Comparison of ENCODE assay signal across 7 cellular contexts in the genomic region with DNA sequence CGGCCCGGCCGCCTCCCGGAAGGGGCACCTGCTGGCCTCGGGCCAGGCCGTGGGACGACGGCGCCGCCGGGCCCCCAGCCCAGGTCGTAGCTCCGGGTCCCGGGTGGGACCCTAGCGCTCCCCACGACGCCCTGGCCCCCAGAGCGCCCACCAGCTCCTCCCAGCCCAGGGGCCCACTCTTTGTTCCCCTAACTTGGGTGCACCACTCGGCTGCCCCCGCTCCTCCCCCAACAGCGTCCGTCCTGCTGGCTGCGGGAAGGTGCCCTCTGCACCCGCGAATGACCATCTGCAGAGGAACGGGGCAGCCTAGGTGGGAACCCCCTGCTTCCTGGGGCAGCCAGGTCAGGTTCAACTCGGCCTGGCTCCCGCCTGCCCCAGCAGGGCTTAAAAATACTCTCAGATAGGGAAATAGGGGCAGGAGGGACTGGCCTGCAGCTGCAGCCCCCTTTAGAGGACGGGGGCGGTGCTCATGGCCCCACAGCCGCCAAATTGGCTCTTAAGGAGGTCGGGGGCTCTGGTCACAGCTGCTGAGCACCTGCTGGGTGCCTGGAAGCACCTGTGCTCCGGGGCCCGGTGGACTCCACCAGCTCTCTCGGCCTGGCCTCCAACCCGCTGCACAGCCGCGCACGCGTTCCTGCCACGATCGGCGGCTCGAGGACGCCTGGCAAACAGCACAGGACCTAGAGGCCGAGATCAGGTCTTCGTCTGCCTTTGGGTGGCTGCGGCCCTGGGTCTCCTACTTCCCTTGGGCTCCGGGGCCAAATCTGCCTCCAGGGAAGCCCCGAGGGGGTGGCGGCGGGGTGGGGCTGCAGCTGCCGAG. TPM values are rescaled to one million over a fixed set of nuclear protein-coding genes. Genes with fewer than 3 reads are reported as not detected.
DNase-seq lines count a peak whose midpoint lies in the region; ATAC-seq and TF ChIP-seq lines count a peak whose summit lies in the region.
"Had no signal": no experiment of that assay in that cellular context is flagged by ENCODE, and none has a peak within 500 bp of the region (broad histone marks: within the 10 kb centered on the region; RNA-seq: fewer than 3 reads in every experiment).

No MANE protein-coding gene starts in this region.

- peaks cover 42% of the 10 kb centered on the region; the same call in 1 of the 2 replicates for H3K4me1 ChIP-seq in ES-I3 (ENCODE audit: insufficient read depth, low read length)
- H3K4me1 ChIP-seq in Panc1 (ENCODE audit: control insufficient read depth, insufficient read depth, low read length) = peaks cover 76% of the 10 kb centered on the region
- H3K4me1 ChIP-seq in hepatocyte (ENCODE audit: insufficient read depth) = peaks cover 71% of the 10 kb centered on the region
- peaks cover 5 to 41% of the 10 kb centered on the region in 2 donors for H3K4me1 ChIP-seq in uterus

- no peak for DNase-seq in Panc1 (ENCODE audit: low read depth, low spot score)
- DNase-seq in hepatocyte (ENCODE audit: low spot score) = peak; percentile 72
- peak in 1 of 2 donors; percentile 53 for DNase-seq in uterus
- DNase-seq in DMS153 (lab: John Stamatoyannopoulos, UW) = no peak
- DNase-seq in SKM-1 (lab: John Stamatoyannopoulos, UW; ENCODE audit: unreplicated experiment) = no peak

- H3K27ac ChIP-seq in Panc1 (ENCODE audit: low read length) = peak overlapping the region; percentile 94
- H3K27ac ChIP-seq in hepatocyte = peak overlapping the region; percentile 86
- peak overlapping the region; percentile 83 to 84 for H3K27ac ChIP-seq in uterus

- H3K9me3 ChIP-seq in ES-I3 (ENCODE audit: control insufficient read depth, insufficient read depth, low read length) (no peaks in the 10 kb centered on the region), Panc1 (ENCODE audit: control insufficient read depth, insufficient read depth, low read depth, low read length) (no peaks in the 10 kb centered on the region), hepatocyte (ENCODE audit: low read depth) (no peaks in the 10 kb centered on the region), uterus (no peaks in the 10 kb centered on the region)

- peaks cover 24% of the 10 kb centered on the region for H4K20me1 ChIP-seq in hepatocyte (ENCODE audit: insufficient read depth, poor library complexity, severe bottlenecking)

- CTCF ChIA-PET in Panc1 (lab: Charles Lee) = interaction anchor here (0.6 to 1.4 kb wide), 5 partner anchors 11 to 141 kb away, joined by 3 to 8 read pairs (median 5); no protein-coding TSS in a partner anchor

- peak overlapping the region; percentile 57 for H3K9ac ChIP-seq in ES-I3 (ENCODE audit: low read depth, low read length)

- no peaks in the 10 kb centered on the region for H3K27me3 ChIP-seq in Panc1 (ENCODE audit: control insufficient read depth, insufficient read depth, low read length)
- no peaks in the 10 kb centered on the region for H3K27me3 ChIP-seq in hepatocyte
- H3K27me3 ChIP-seq in uterus = no peaks in the 10 kb centered on the region

- WGBS in hepatocyte (ENCODE audit: low lambda C conversion rate, missing lambda C conversion rate) = 13% methylated on average over 40 of the region's 53 CpGs

- H3K4me3 ChIP-seq in Panc1 (ENCODE audit: low read depth in 2 of 2, low read length in 2 of 2) (peak overlapping the region; percentile 53 to 89), hepatocyte (peak overlapping the region; percentile 52), uterus (peak overlapping the region; percentile 57 to 67)

- POLR2A ChIA-PET in Panc1 (lab: Charles Lee) = no interaction called here

- ATAC-seq in Panc1 = no peak

- peak overlapping the region; percentile 40 for H2AFZ ChIP-seq in hepatocyte

- in situ Hi-C loops in Panc1 (cut with HindIII; ENCODE audit: low pct_unique_long_range_greater_than_20kb, low sequenced_read_pairs) = no loop called here

- no TSS peak for BruUV-seq in Panc1 (replicated peaks; lab: Mats Ljungman, UMichigan)

- peaks cover 40% of the 10 kb centered on the region for H3K79me2 ChIP-seq in hepatocyte

- intact Hi-C loops in Panc1 (cut with micrococcal nuclease; ENCODE audit: unreplicated experiment) (no loop called here), uterus (cut with DNase I; ENCODE audit: low total_unique reads) (no loop called here)

- H3K9me2 ChIP-seq in hepatocyte (replicated peaks; ENCODE audit: insufficient read depth) = no peaks in the 10 kb centered on the region

- no peak for TF ChIP-seq POLR2A in uterus (IDR thresholded peaks at IDR 0.05)

- H3K36me3 ChIP-seq in ES-I3 (ENCODE audit: insufficient read depth, low read length) = no peaks in the 10 kb centered on the region
- H3K36me3 ChIP-seq in Panc1 (ENCODE audit: control insufficient read depth, insufficient read depth, low read length) = no peaks in the 10 kb centered on the region; the same call in 1 of the 2 replicates
- H3K36me3 ChIP-seq in hepatocyte (replicated peaks; ENCODE audit: insufficient read depth, low read depth) = no peaks in the 10 kb centered on the region
- no peaks in the 10 kb centered on the region for H3K36me3 ChIP-seq in uterus

- no peak for TF ChIP-seq CTCF in Panc1 (IDR thresholded peaks at IDR 0.05)
- TF ChIP-seq CTCF in hepatocyte (IDR thresholded peaks at IDR 0.05; ENCODE audit: poor library complexity) = no peak
- no peak for TF ChIP-seq CTCF in uterus (IDR thresholded peaks at IDR 0.05)

- H3K4me2 ChIP-seq in hepatocyte = peak overlapping the region; percentile 91

RNA-seq across cellular contexts. Expression of gene LAMA5, which starts 0.6 kb away (rescaled TPM):
- total RNA-seq in Panc1 (2021; ENCODE audit: unreplicated experiment) (497 TPM), hepatocyte (44.6 and 71.3 TPM in 2 replicates), uterus (100 to 1,000 TPM in 2 of 4 donors, 10 to 100 TPM in 2; 50.6 to 375 (median 90.8) TPM)
- polyA plus RNA-seq in Panc1 (2012; ENCODE audit: insufficient read length) = 508 TPM
- polyA plus RNA-seq in hepatocyte = 252 and 313 TPM in 2 replicates

RNA-seq across cellular contexts. Expression of gene RPS21, which starts 19.2 kb away (rescaled TPM):
- total RNA-seq in Panc1 (2021; ENCODE audit: unreplicated experiment) (1,761 TPM), hepatocyte (1,754 and 2,772 TPM in 2 replicates), uterus (over 10,000 TPM in 1 of 4 donors, 1,000 to 10,000 TPM in 3; 1,151 to 14,756 (median 1,928) TPM)
- 4,052 TPM for polyA plus RNA-seq in Panc1 (2012; ENCODE audit: insufficient read length)
- 444 and 460 TPM in 2 replicates for polyA plus RNA-seq in hepatocyte

RNA-seq across cellular contexts. Expression of gene CABLES2, which starts 39.4 kb away (rescaled TPM):
- total RNA-seq in Panc1 (2021; ENCODE audit: unreplicated experiment) = 9.8 TPM
- polyA plus RNA-seq in Panc1 (2012; ENCODE audit: insufficient read length) = 12.0 TPM
- total RNA-seq in hepatocyte = 8.6 and 12.0 TPM in 2 replicates
- 17.7 and 19.1 TPM in 2 replicates for polyA plus RNA-seq in hepatocyte
- total RNA-seq in uterus = 10 to 100 TPM in 1 of 4 donors, 1 to 10 TPM in 2, under 1 TPM in 1; 0.29 to 10.6 (median 2.6) TPM

RNA-seq across cellular contexts. Expression of gene RBBP8NL, which starts 59.6 kb away (rescaled TPM):
- total RNA-seq in Panc1 (2021; ENCODE audit: unreplicated experiment) (not detected), hepatocyte (4.1 and 5.7 TPM in 2 replicates), uterus (under 1 TPM in 1 of 4 donors, not detected in 3; 0.35 TPM)
- polyA plus RNA-seq in Panc1 (2012; ENCODE audit: insufficient read length) = not detected
- polyA plus RNA-seq in hepatocyte = 6.4 and 6.9 TPM in 2 replicates
- total RNA-seq: NCI-H460 had no signal
